ENCODE assay signal across 1 cellular context in genomic region chr6:89352329-89353117, GRCh38.
TF ChIP-seq lines count a peak whose summit lies in the region.

Gene UBE2J1, minus strand, starts transcription at chr6:89352722. Its CDS starts 153 bp downstream, at chr6:89352569.

TF ChIP-seq in H1, 55 proteins besides CTCF, POLR2A, EP300 and RAD21:
- peak; percentile 90 for TF ChIP-seq ASH2L (IDR thresholded peaks at IDR 0.05; ENCODE audit: low read length)
- TF ChIP-seq, protein P1, sequence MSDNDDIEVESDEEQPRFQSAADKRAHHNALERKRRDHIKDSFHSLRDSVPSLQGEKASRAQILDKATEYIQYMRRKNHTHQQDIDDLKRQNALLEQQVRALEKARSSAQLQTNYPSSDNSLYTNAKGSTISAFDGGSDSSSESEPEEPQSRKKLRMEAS (IDR thresholded peaks at IDR 0.05): peak; percentile 52
- TF ChIP-seq KDM1A (IDR thresholded peaks at IDR 0.05; ENCODE audit: borderline replicate concordance, low read length): no peak
- TF ChIP-seq KDM4A (IDR thresholded peaks at IDR 0.05; ENCODE audit: low read depth, low read length, severe bottlenecking): peak; percentile 86
- TF ChIP-seq RBBP5 (IDR thresholded peaks at IDR 0.05; ENCODE audit: borderline replicate concordance, low read depth, low read length): peak; percentile 87
- TF ChIP-seq E2F6 (IDR thresholded peaks at IDR 0.05): peak; percentile 42; the same call in 1 of the 2 replicates
- peak; percentile 84 for TF ChIP-seq TAF1 (IDR thresholded peaks at IDR 0.05; ENCODE audit: low read depth, low read length)
- TF ChIP-seq SP2 (IDR thresholded peaks at IDR 0.05; ENCODE audit: low read length): no peak
- 0 out of 2 replicates have a peak, but pooled peaks have one; percentile 55 for TF ChIP-seq POLR2AphosphoS5 (IDR thresholded peaks at IDR 0.05; ENCODE audit: low read depth, low read length)
- TF ChIP-seq BACH1 (IDR thresholded peaks at IDR 0.05; ENCODE audit: low read length): no peak
- TF ChIP-seq EGR1 (IDR thresholded peaks at IDR 0.05; ENCODE audit: borderline replicate concordance, low read depth, low read length): no peak
- no peak for TF ChIP-seq BRCA1 (IDR thresholded peaks at IDR 0.05; ENCODE audit: low read depth, low read length)
- no peak for TF ChIP-seq MAFK (IDR thresholded peaks at IDR 0.05; ENCODE audit: low read depth, low read length)
- TF ChIP-seq JUN (IDR thresholded peaks at IDR 0.05; ENCODE audit: low read depth, low read length): no peak
- TF ChIP-seq GTF2F1 (IDR thresholded peaks at IDR 0.05; ENCODE audit: borderline replicate concordance, low read depth, low read length): 0 out of 2 replicates have a peak, but pooled peaks have one; percentile 17
- TF ChIP-seq SP4 (IDR thresholded peaks at IDR 0.05; ENCODE audit: low read length): no peak
- no peak for TF ChIP-seq ZNF274 (IDR thresholded peaks at IDR 0.05; ENCODE audit: borderline replicate concordance, extremely low read depth, low read length)
- peak; percentile 65; the same call in 1 of the 2 replicates for TF ChIP-seq TBP (IDR thresholded peaks at IDR 0.05; ENCODE audit: low read depth, low read length)
- TF ChIP-seq NANOG (IDR thresholded peaks at IDR 0.05; ENCODE audit: insufficient read depth, low read depth, low read length, poor library complexity, severe bottlenecking): no peak
- TF ChIP-seq SUZ12 (IDR thresholded peaks at IDR 0.05; ENCODE audit: low read length): peak; percentile 55; the same call in 1 of the 2 replicates
- no peak for TF ChIP-seq TEAD4 (IDR thresholded peaks at IDR 0.05; ENCODE audit: low read depth, low read length)
- no peak for TF ChIP-seq HDAC2 (IDR thresholded peaks at IDR 0.05; ENCODE audit: borderline replicate concordance in 1 of 2, low read depth in 2 of 2, low read length in 2 of 2)
- no peak for TF ChIP-seq FOSL1 (IDR thresholded peaks at IDR 0.05; ENCODE audit: insufficient read depth, low read depth, low read length)
- TF ChIP-seq CBX8 (IDR thresholded peaks at IDR 0.05; ENCODE audit: borderline replicate concordance, low read depth, low read length): no peak
- peak; percentile 34 for TF ChIP-seq EZH2 (IDR thresholded peaks at IDR 0.05; ENCODE audit: low read depth, low read length, severe bottlenecking)
- TF ChIP-seq NRF1 (IDR thresholded peaks at IDR 0.05; ENCODE audit: low read depth, low read length): no peak
- peak; percentile 44; the same call in 1 of the 2 replicates for TF ChIP-seq YY1 (IDR thresholded peaks at IDR 0.05; ENCODE audit: low read depth, low read length)
- no peak for TF ChIP-seq RXRA (IDR thresholded peaks at IDR 0.05; ENCODE audit: insufficient read depth, low read depth, low read length)
- no peak for TF ChIP-seq CHD1 (IDR thresholded peaks at IDR 0.05; ENCODE audit: low read depth, low read length)
- TF ChIP-seq SIRT6 (IDR thresholded peaks at IDR 0.05; ENCODE audit: low read length): no peak
- no peak for TF ChIP-seq SRF (IDR thresholded peaks at IDR 0.05; ENCODE audit: low read depth, low read length)
- TF ChIP-seq, protein P2, sequence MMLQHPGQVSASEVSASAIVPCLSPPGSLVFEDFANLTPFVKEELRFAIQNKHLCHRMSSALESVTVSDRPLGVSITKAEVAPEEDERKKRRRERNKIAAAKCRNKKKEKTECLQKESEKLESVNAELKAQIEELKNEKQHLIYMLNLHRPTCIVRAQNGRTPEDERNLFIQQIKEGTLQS (IDR thresholded peaks at IDR 0.05; ENCODE audit: insufficient read depth, low read depth, low read length): no peak
- TF ChIP-seq PHF8 (conservative IDR thresholded peaks at IDR 0.05; ENCODE audit: low read depth, low read length): peak; percentile 87
- TF ChIP-seq HDAC6 (IDR thresholded peaks at IDR 0.05; ENCODE audit: low read depth, low read length): no peak
- no peak for TF ChIP-seq CBX5 (IDR thresholded peaks at IDR 0.05; ENCODE audit: low read depth, low read length)
- TF ChIP-seq SAP30 (IDR thresholded peaks at IDR 0.05; ENCODE audit: insufficient read depth, insufficient replicate concordance, low read length): no peak
- TF ChIP-seq CEBPB (IDR thresholded peaks at IDR 0.05; ENCODE audit: low read depth, low read length): peak; percentile 75
- TF ChIP-seq, protein P3, sequence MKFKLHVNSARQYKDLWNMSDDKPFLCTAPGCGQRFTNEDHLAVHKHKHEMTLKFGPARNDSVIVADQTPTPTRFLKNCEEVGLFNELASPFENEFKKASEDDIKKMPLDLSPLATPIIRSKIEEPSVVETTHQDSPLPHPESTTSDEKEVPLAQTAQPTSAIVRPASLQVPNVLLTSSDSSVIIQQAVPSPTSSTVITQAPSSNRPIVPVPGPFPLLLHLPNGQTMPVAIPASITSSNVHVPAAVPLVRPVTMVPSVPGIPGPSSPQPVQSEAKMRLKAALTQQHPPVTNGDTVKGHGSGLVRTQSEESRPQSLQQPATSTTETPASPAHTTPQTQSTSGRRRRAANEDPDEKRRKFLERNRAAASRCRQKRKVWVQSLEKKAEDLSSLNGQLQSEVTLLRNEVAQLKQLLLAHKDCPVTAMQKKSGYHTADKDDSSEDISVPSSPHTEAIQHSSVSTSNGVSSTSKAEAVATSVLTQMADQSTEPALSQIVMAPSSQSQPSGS (IDR thresholded peaks at IDR 0.05; ENCODE audit: low read length): no peak
- 0 out of 4 replicates have a peak, but pooled peaks of 1 of the 2 experiments have one; percentile 34 for TF ChIP-seq SIN3A (conservative IDR thresholded peaks at IDR 0.05 in 1 of 2, IDR thresholded peaks at IDR 0.05 in 1 of 2; ENCODE audit: low read depth in 1 of 2, low read length in 2 of 2)
- TF ChIP-seq CREB1 (IDR thresholded peaks at IDR 0.05): peak; percentile 81
- no peak for TF ChIP-seq CHD2 (IDR thresholded peaks at IDR 0.05; ENCODE audit: low read length)
- no peak for TF ChIP-seq TCF12 (IDR thresholded peaks at IDR 0.05; ENCODE audit: low read depth, low read length)
- no peak for TF ChIP-seq USF2 (IDR thresholded peaks at IDR 0.05; ENCODE audit: low read length)
- TF ChIP-seq, protein P4, sequence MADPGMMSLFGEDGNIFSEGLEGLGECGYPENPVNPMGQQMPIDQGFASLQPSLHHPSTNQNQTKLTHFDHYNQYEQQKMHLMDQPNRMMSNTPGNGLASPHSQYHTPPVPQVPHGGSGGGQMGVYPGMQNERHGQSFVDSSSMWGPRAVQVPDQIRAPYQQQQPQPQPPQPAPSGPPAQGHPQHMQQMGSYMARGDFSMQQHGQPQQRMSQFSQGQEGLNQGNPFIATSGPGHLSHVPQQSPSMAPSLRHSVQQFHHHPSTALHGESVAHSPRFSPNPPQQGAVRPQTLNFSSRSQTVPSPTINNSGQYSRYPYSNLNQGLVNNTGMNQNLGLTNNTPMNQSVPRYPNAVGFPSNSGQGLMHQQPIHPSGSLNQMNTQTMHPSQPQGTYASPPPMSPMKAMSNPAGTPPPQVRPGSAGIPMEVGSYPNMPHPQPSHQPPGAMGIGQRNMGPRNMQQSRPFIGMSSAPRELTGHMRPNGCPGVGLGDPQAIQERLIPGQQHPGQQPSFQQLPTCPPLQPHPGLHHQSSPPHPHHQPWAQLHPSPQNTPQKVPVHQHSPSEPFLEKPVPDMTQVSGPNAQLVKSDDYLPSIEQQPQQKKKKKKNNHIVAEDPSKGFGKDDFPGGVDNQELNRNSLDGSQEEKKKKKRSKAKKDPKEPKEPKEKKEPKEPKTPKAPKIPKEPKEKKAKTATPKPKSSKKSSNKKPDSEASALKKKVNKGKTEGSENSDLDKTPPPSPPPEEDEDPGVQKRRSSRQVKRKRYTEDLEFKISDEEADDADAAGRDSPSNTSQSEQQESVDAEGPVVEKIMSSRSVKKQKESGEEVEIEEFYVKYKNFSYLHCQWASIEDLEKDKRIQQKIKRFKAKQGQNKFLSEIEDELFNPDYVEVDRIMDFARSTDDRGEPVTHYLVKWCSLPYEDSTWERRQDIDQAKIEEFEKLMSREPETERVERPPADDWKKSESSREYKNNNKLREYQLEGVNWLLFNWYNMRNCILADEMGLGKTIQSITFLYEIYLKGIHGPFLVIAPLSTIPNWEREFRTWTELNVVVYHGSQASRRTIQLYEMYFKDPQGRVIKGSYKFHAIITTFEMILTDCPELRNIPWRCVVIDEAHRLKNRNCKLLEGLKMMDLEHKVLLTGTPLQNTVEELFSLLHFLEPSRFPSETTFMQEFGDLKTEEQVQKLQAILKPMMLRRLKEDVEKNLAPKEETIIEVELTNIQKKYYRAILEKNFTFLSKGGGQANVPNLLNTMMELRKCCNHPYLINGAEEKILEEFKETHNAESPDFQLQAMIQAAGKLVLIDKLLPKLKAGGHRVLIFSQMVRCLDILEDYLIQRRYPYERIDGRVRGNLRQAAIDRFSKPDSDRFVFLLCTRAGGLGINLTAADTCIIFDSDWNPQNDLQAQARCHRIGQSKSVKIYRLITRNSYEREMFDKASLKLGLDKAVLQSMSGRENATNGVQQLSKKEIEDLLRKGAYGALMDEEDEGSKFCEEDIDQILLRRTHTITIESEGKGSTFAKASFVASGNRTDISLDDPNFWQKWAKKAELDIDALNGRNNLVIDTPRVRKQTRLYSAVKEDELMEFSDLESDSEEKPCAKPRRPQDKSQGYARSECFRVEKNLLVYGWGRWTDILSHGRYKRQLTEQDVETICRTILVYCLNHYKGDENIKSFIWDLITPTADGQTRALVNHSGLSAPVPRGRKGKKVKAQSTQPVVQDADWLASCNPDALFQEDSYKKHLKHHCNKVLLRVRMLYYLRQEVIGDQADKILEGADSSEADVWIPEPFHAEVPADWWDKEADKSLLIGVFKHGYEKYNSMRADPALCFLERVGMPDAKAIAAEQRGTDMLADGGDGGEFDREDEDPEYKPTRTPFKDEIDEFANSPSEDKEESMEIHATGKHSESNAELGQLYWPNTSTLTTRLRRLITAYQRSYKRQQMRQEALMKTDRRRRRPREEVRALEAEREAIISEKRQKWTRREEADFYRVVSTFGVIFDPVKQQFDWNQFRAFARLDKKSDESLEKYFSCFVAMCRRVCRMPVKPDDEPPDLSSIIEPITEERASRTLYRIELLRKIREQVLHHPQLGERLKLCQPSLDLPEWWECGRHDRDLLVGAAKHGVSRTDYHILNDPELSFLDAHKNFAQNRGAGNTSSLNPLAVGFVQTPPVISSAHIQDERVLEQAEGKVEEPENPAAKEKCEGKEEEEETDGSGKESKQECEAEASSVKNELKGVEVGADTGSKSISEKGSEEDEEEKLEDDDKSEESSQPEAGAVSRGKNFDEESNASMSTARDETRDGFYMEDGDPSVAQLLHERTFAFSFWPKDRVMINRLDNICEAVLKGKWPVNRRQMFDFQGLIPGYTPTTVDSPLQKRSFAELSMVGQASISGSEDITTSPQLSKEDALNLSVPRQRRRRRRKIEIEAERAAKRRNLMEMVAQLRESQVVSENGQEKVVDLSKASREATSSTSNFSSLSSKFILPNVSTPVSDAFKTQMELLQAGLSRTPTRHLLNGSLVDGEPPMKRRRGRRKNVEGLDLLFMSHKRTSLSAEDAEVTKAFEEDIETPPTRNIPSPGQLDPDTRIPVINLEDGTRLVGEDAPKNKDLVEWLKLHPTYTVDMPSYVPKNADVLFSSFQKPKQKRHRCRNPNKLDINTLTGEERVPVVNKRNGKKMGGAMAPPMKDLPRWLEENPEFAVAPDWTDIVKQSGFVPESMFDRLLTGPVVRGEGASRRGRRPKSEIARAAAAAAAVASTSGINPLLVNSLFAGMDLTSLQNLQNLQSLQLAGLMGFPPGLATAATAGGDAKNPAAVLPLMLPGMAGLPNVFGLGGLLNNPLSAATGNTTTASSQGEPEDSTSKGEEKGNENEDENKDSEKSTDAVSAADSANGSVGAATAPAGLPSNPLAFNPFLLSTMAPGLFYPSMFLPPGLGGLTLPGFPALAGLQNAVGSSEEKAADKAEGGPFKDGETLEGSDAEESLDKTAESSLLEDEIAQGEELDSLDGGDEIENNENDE (IDR thresholded peaks at IDR 0.05; ENCODE audit: insufficient replicate concordance, low read length): no peak
- TF ChIP-seq GABPA (IDR thresholded peaks at IDR 0.05; ENCODE audit: borderline replicate concordance, insufficient read depth, low read length): no peak
- TF ChIP-seq CTBP2 (IDR thresholded peaks at IDR 0.05; ENCODE audit: borderline replicate concordance, insufficient read depth, insufficient read length, low read length): no peak
- TF ChIP-seq KDM5A (IDR thresholded peaks at IDR 0.05; ENCODE audit: low read length): no peak
- no peak for TF ChIP-seq SP1 (IDR thresholded peaks at IDR 0.05; ENCODE audit: low read depth, low read length)
- TF ChIP-seq RFX5 (IDR thresholded peaks at IDR 0.05; ENCODE audit: borderline replicate concordance, low read depth, low read length): no peak
- 0 out of 2 replicates have a peak, but pooled peaks have one; percentile 13 for TF ChIP-seq JUND (IDR thresholded peaks at IDR 0.05; ENCODE audit: low read length)
- TF ChIP-seq RNF2 (IDR thresholded peaks at IDR 0.05; ENCODE audit: borderline replicate concordance, low read depth, low read length, missing control alignments, poor library complexity, severe bottlenecking): no peak
- peak; percentile 50 for TF ChIP-seq TAF7 (optimal IDR thresholded peaks at IDR 0.05; ENCODE audit: borderline replicate concordance, low read depth, low read length)
- no peak for TF ChIP-seq POU5F1 (IDR thresholded peaks at IDR 0.05; ENCODE audit: low read depth, low read length)
- TF ChIP-seq SIX5 (IDR thresholded peaks at IDR 0.05; ENCODE audit: low read depth, low read length): no peak
- TF ChIP-seq BCL11A (IDR thresholded peaks at IDR 0.05; ENCODE audit: low read depth in 2 of 2, low read length in 2 of 2): no peak
